In the genomic region with DNA sequence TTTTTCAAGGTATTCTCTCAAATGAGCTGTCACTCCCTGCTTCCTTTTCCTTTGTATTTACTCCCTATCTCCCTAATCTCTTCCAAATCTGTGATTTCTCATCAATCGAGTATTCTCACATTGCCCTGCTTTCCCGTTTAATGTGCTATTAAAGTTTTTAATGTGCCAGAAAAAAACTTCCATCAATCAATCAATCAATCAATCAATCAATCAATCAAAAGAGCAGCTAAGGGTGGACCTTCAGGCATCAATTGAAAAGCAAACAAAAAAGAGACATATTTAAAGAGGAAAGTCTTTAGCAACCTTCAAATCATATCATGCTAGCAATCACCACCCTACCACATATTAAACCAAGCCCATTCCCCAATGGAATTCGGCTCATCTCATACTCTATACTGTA, we compare ENCODE assay signal across 21 cellular contexts.
"Had no signal": no experiment of that assay in that cellular context is flagged by ENCODE, and none has a peak within 500 bp of the region (broad histone marks: within the 10 kb centered on the region; RNA-seq: fewer than 3 reads in every experiment).

No MANE protein-coding gene starts in this region.

- H3K27ac Mint-ChIP-seq: activated naive CD4-positive, alpha-beta T cell treated with anti-CD3 and anti-CD28 coated beads, Interleukin-2, amount 10 ng/mL, durations not matched to agents 7 days and 5 days; memory B cell; nephron had no signal

- H3K36me3 ChIP-seq: SJSA1 had no signal

- H3K4me3 ChIP-seq: left lung, mucosa of descending colon, right atrium auricular region, SJSA1 had no signal

- DNase-seq: activated CD4-positive, CD25-positive, alpha-beta regulatory T cell treated with anti-CD3 and anti-CD28 coated beads, Interleukin-2, amount 50 U/mL, for 72 hours; activated naive CD4-positive, alpha-beta T cell treated with anti-CD3 and anti-CD28 coated beads, Interleukin-2, amount 10 ng/mL, durations not matched to agents 7 days and 5 days; activated T-cell treated with anti-CD3 and anti-CD28 coated beads, Interleukin-2, amount 50 U/mL, for 48 hours; anterior cingulate cortex; cortex of kidney; effector CD8-positive, alpha-beta T cell; foreskin fibroblast; hippocampal formation; left lung; mucosa of descending colon; occipital lobe; stimulated activated CD4-positive, alpha-beta T cell treated with anti-CD3 and anti-CD28 coated beads, Interleukin-15, amount 100 ng/mL, for 24 hours; stimulated activated CD4-positive, alpha-beta T cell treated with anti-CD3 and anti-CD28 coated beads, Interleukin-4, amount 100 ng/mL, for 1 hour; stimulated activated naive CD4-positive, alpha-beta T cell; SW 1271; T1000; trophoblast cell had no signal

- H3K9me3 ChIP-seq: left lung, mucosa of descending colon, right atrium auricular region, SJSA1 had no signal

- H3K4me1 Mint-ChIP-seq: memory B cell had no signal

- H3K4me3 Mint-ChIP-seq: activated naive CD4-positive, alpha-beta T cell treated with anti-CD3 and anti-CD28 coated beads, Interleukin-2, amount 10 ng/mL, durations not matched to agents 7 days and 5 days; memory B cell; nephron had no signal

- H3K27ac ChIP-seq: left lung, right atrium auricular region, SJSA1 had no signal

- H3K9me3 Mint-ChIP-seq: activated naive CD4-positive, alpha-beta T cell treated with anti-CD3 and anti-CD28 coated beads, Interleukin-2, amount 10 ng/mL, durations not matched to agents 7 days and 5 days; memory B cell; nephron had no signal

- H3K27me3 Mint-ChIP-seq: activated naive CD4-positive, alpha-beta T cell treated with anti-CD3 and anti-CD28 coated beads, Interleukin-2, amount 10 ng/mL, durations not matched to agents 7 days and 5 days had no signal

- ATAC-seq: left lung, mucosa of descending colon had no signal

- H3K27me3 ChIP-seq: left lung, right atrium auricular region, SJSA1 had no signal
